9 cellular contexts compared by ENCODE assay signal in the genomic region with DNA sequence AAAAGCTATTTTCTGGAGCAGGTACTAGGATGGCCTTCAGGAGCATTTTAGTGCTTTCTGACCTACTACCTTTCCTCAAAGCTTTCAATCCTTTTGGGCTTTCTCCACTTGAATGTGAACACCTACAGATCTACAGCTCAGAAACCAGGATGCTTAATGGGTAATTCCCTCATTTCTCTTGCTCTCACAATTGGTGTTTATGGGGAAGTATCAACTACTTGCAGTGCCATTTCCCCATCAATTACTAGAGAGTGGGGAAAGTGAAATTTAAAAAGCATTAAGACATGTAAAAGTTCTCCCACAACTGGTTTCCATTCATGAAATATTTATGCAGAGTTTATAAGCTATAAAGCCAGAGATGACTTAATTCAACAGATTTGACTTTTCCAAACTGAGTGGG. TPM values are rescaled to one million over a fixed set of nuclear protein-coding genes. Genes with fewer than 3 reads are reported as not detected.
DNase-seq lines count a peak whose midpoint lies in the region; ATAC-seq, FAIRE-seq and TF ChIP-seq lines count a peak whose summit lies in the region.
"Had no signal": no experiment of that assay in that cellular context is flagged by ENCODE, and none has a peak within 500 bp of the region (broad histone marks: within the 10 kb centered on the region; RNA-seq: fewer than 3 reads in every experiment).

No MANE protein-coding gene starts in this region.

- no peak for TF ChIP-seq RAD21 in HepG2 (CRISPR knock-in tag; IDR thresholded peaks at IDR 0.05)

- H3K4me1 ChIP-seq in heart left ventricle, result peaks cover 10 to 45% (median 28%) of the 10 kb centered on the region in 12 donors
- peaks cover 42% of the 10 kb centered on the region for H3K4me1 ChIP-seq in HepG2 (ENCODE audit: insufficient read depth, low read length)
- H3K4me1 ChIP-seq in upper lobe of right lung, result peaks cover 29% of the 10 kb centered on the region

- TF ChIP-seq POLR2A in heart left ventricle (IDR thresholded peaks at IDR 0.05), result no peak
- no peak for TF ChIP-seq POLR2A in HepG2 (IDR thresholded peaks at IDR 0.05; ENCODE audit: insufficient read depth in 1 of 2, low read depth in 2 of 2, low read length in 2 of 2)

- peaks cover 52% of the 10 kb centered on the region for H3K36me3 Mint-ChIP-seq in activated T-helper 17 cell treated with anti-CD3 and anti-CD28 coated beads, Interleukin-2, amount 50 U/mL, for 72 hours (ENCODE audit: low read depth)

- H3K4me1 Mint-ChIP-seq in activated T-helper 17 cell treated with anti-CD3 and anti-CD28 coated beads, Interleukin-2, amount 50 U/mL, for 72 hours, result peaks cover 28% of the 10 kb centered on the region

- no peaks in the 10 kb centered on the region for H3K9me3 Mint-ChIP-seq in activated T-helper 17 cell treated with anti-CD3 and anti-CD28 coated beads, Interleukin-2, amount 50 U/mL, for 72 hours

- POLR2A ChIA-PET in HepG2 (lab: Yijun Ruan, JAX), result interaction anchor here (1.0 to 6.6 kb wide), 4 partner anchors 14 to 44 kb away, joined by 3 to 64 read pairs (median 7); no protein-coding TSS in a partner anchor

- H3K4me3 Mint-ChIP-seq in activated T-helper 17 cell treated with anti-CD3 and anti-CD28 coated beads, Interleukin-2, amount 50 U/mL, for 72 hours, result peak overlapping the region; percentile 97

- peaks cover 80% of the 10 kb centered on the region for H3K79me2 ChIP-seq in HepG2 (ENCODE audit: insufficient read depth, low read length)

- no peak overlapping the region for H2AFZ ChIP-seq in HepG2 (ENCODE audit: low read length)

- peak overlapping the region; percentile 96 for H3K9ac ChIP-seq in HepG2 (ENCODE audit: insufficient read depth, low read depth, low read length)

- H3K27me3 ChIP-seq in heart left ventricle (no peaks in the 10 kb centered on the region), HepG2 (ENCODE audit: control insufficient read depth in 1 of 2, insufficient read depth in 2 of 2, low read length in 2 of 2) (no peaks in the 10 kb centered on the region; a peak in 1 of 5 replicates), upper lobe of right lung (no peaks in the 10 kb centered on the region)

- in situ Hi-C loops in HepG2 (cut with HindIII; ENCODE audit: extremely low pct_ligation_motif_present, low pct_unique_long_range_greater_than_20kb), result no loop called here

- H4K20me1 ChIP-seq in HepG2 (ENCODE audit: insufficient read depth, low read length), result peaks cover 31% of the 10 kb centered on the region

- H3K27ac Mint-ChIP-seq in activated T-helper 17 cell treated with anti-CD3 and anti-CD28 coated beads, Interleukin-2, amount 50 U/mL, for 72 hours, result peak overlapping the region; percentile 95

- intact Hi-C loops in heart left ventricle (cut with DNase I), result loop anchor here in 3 of 10 donors (2.0 to 10.0 kb wide), 3 partner anchors 40 to 140 kb away; a partner anchor contains a TSS
- intact Hi-C loops in cardiac septum (cut with DNase I), result no loop called here
- intact Hi-C loops in HepG2 (cut with micrococcal nuclease; ENCODE audit: unreplicated experiment), result loop anchor here (2.0 kb wide), 1 partner anchor 14 kb away; no protein-coding TSS in a partner anchor
- intact Hi-C loops in upper lobe of right lung (cut with DNase I), result no loop called here

- peak overlapping the region; percentile 81 for H3K4me2 ChIP-seq in HepG2 (ENCODE audit: low read depth, low read length)

- TF ChIP-seq EP300 in HepG2 (IDR thresholded peaks at IDR 0.05; ENCODE audit: low read depth in 2 of 2, low read length in 2 of 2) (no peak), HepG2 (CRISPR knock-in tag; IDR thresholded peaks at IDR 0.05; ENCODE audit: borderline replicate concordance) (no peak)

- DNase-seq in heart left ventricle, result no peak
- no peak for DNase-seq in cardiac septum (ENCODE audit: low spot score)
- no peak for DNase-seq in HepG2 (ENCODE audit: low spot score)
- no peak for DNase-seq in upper lobe of right lung
- no peak for DNase-seq in RPMI8226
- no peak for DNase-seq in COR-L47 (lab: John Stamatoyannopoulos, UW)
- no peak for DNase-seq in activated CD4-positive, CD25-positive, alpha-beta regulatory T cell treated with anti-CD3 and anti-CD28 coated beads, Interleukin-2, amount 50 U/mL, for 72 hours

- no peaks in the 10 kb centered on the region for H3K9me3 ChIP-seq in heart left ventricle
- H3K9me3 ChIP-seq in HepG2 (ENCODE audit: low read length), result no peaks in the 10 kb centered on the region
- H3K9me3 ChIP-seq in upper lobe of right lung, result no peaks in the 10 kb centered on the region

- TF ChIP-seq CTCF in heart left ventricle (IDR thresholded peaks at IDR 0.05), result no peak
- no peak for TF ChIP-seq CTCF in HepG2 (CRISPR knock-in tag; IDR thresholded peaks at IDR 0.05)
- no peak for TF ChIP-seq CTCF in upper lobe of right lung (IDR thresholded peaks at IDR 0.05)

- peaks cover 0 to 8% (median 3%) of the 10 kb centered on the region in 9 donors for H3K36me3 ChIP-seq in heart left ventricle
- H3K36me3 ChIP-seq in HepG2 (replicated peaks in 1 of 2; ENCODE audit: control insufficient read depth in 1 of 2, insufficient read depth in 2 of 2, low read length in 2 of 2), result 0 out of 5 replicates have a peak, but pooled peaks cover 0 to under 1% of the 10 kb centered on the region in 2 experiments
- H3K36me3 ChIP-seq in upper lobe of right lung, result no peaks in the 10 kb centered on the region

- FAIRE-seq in HepG2 (lab: Jason Lieb, UNC), result no peak
- FAIRE-seq: TTC549 had no signal

- ATAC-seq in heart left ventricle (no peak), HepG2 (no peak), upper lobe of right lung (no peak)
- no peak for ATAC-seq in activated T-helper 17 cell treated with anti-CD3 and anti-CD28 coated beads, Interleukin-2, amount 50 U/mL, for 72 hours (replicated peaks)

- H3K27me3 Mint-ChIP-seq in activated T-helper 17 cell treated with anti-CD3 and anti-CD28 coated beads, Interleukin-2, amount 50 U/mL, for 72 hours, result no peaks in the 10 kb centered on the region

- peak overlapping the region in 2 of 12 donors; percentile 98 to 99 for H3K27ac ChIP-seq in heart left ventricle
- H3K27ac ChIP-seq in HepG2 (ENCODE audit: extremely low read length, insufficient read depth, low read length), result peak overlapping the region; percentile 96
- peak overlapping the region; percentile 98 for H3K27ac ChIP-seq in upper lobe of right lung

- BruUV-seq in HepG2 (replicated peaks; lab: Mats Ljungman, UMichigan), result no TSS peak

- CTCF ChIA-PET in HepG2 (lab: Yijun Ruan, JAX; ENCODE audit: low intra/inter-chr PET ratio, low total read pairs), result no interaction called here

- peak overlapping the region in 7 of 12 donors; percentile 84 to 100 (median 99) for H3K4me3 ChIP-seq in heart left ventricle
- H3K4me3 ChIP-seq in HepG2 (replicated peaks in 1 of 3; ENCODE audit: insufficient read depth in 1 of 3, low read depth in 2 of 3, low read length in 3 of 3), result peak overlapping the region; percentile 92 to 94 (median 94); a peak in 5 of 6 replicates
- peak overlapping the region; percentile 88 for H3K4me3 ChIP-seq in upper lobe of right lung

TF ChIP-seq in HepG2, 621 proteins besides CTCF, POLR2A, EP300 and RAD21:
- no peak for TF ChIP-seq NFIC (IDR thresholded peaks at IDR 0.05; ENCODE audit: low read length)
- 0 out of 2 replicates have a peak, but pooled peaks have one; percentile 4 for TF ChIP-seq RBFOX2 (IDR thresholded peaks at IDR 0.05; ENCODE audit: low read depth, low read length)
- no peak for TF ChIP-seq ZNF883 (CRISPR knock-in tag; IDR thresholded peaks at IDR 0.05; ENCODE audit: not compliant biosample characterization)
- TF ChIP-seq ZNF788 (CRISPR knock-in tag; IDR thresholded peaks at IDR 0.05; ENCODE audit: borderline replicate concordance), result no peak

RNA-seq across cellular contexts. Expression of a gene that starts 2.1 kb away (rescaled TPM):
- 10 to 100 TPM; 32.2 to 59.7 (median 46.0) TPM for total RNA-seq in heart left ventricle
- polyA plus RNA-seq in heart left ventricle, result 10 to 100 TPM; 18.4 to 24.1 TPM
- 44.3 TPM for total RNA-seq in cardiac septum
- 10 to 100 TPM; 63.8 to 77.0 TPM for total RNA-seq in activated T-helper 17 cell treated with anti-CD3 and anti-CD28 coated beads, Interleukin-2, amount 50 U/mL, for 72 hours
- total RNA-seq in HepG2 (2016; rRNA removed; fragmentation: Illumina TruSeq; extraction: Trizol), result 62.8 and 68.1 TPM in 2 replicates
- 18.9 and 19.0 TPM in 2 replicates for total RNA-seq in HepG2 (2016; cell fraction: cytosol; rRNA removed; fragmentation: Illumina TruSeq; extraction: Trizol; ENCODE audit: low read depth)
- total RNA-seq in HepG2 (2016; cell fraction: insoluble cytoplasmic fraction; rRNA removed; fragmentation: Illumina TruSeq; extraction: Trizol), result 58.6 and 68.6 TPM in 2 replicates
- 65.4 and 80.0 TPM in 2 replicates for total RNA-seq in HepG2 (2016; cell fraction: membrane; rRNA removed; fragmentation: Illumina TruSeq; extraction: Trizol)
- 38.0 and 40.7 TPM in 2 replicates for total RNA-seq in HepG2 (2016; cell fraction: nucleus; rRNA removed; fragmentation: Illumina TruSeq; extraction: Trizol)
- polyA plus RNA-seq in HepG2 (2011; rRNA removed), result 23.9 and 29.4 TPM in 2 replicates
- polyA plus RNA-seq in HepG2 (2011; cell fraction: cytosol; rRNA removed), result 13.8 and 18.5 TPM in 2 replicates
- 23.8 and 24.4 TPM in 2 replicates for polyA plus RNA-seq in HepG2 (2011; cell fraction: nucleus; rRNA removed)
- 43.4 and 54.0 TPM in 2 replicates for polyA plus RNA-seq in HepG2 (2012)
- polyA plus RNA-seq in HepG2 (2016; cell fraction: cytosol; fragmentation: Illumina TruSeq; extraction: Trizol; ENCODE audit: low read depth), result 29.1 and 32.3 TPM in 2 replicates
- polyA plus RNA-seq in HepG2 (2016; cell fraction: insoluble cytoplasmic fraction; fragmentation: Illumina TruSeq; extraction: Trizol; ENCODE audit: low read depth), result 93.6 and 111 TPM in 2 replicates
- 65.2 and 73.0 TPM in 2 replicates for polyA plus RNA-seq in HepG2 (2016; cell fraction: membrane; fragmentation: Illumina TruSeq; extraction: Trizol; ENCODE audit: low read depth)
- polyA plus RNA-seq in HepG2 (2016; cell fraction: nucleus; fragmentation: Illumina TruSeq; extraction: Trizol; ENCODE audit: insufficient read depth, low read depth), result 82.8 and 91.4 TPM in 2 replicates
- polyA minus RNA-seq in HepG2 (2011; rRNA and poly(A)+ RNA removed; ENCODE audit: low replicate concordance), result 24.4 and 42.6 TPM in 2 replicates
- 17.8 and 23.1 TPM in 2 replicates for polyA minus RNA-seq in HepG2 (2011; cell fraction: cytosol; rRNA and poly(A)+ RNA removed)
- 36.4 and 41.8 TPM in 2 replicates for polyA minus RNA-seq in HepG2 (2011; cell fraction: nucleus; rRNA and poly(A)+ RNA removed)
- 69.4 TPM for total RNA-seq in upper lobe of right lung
